26 cellular contexts compared by ENCODE assay signal in the genomic region with DNA sequence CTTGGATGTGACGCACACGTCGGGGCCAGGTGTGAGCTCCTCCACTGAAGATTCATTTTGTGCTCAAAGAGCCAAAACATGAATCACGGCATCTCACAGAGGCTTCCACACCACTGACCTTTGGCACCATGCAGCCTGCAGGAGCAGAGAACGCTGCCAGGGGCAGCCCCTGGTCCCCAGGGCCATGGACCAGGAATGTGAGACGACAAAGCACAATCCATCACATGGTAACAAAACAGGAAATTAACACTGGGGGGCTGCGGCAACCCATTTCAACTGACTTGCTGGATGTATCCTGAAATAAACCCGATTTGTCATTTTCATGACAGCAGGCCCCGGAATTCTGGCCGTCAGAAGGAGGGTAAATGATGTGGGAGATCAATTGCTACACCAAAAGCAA.
A peak's percentile ranks its signal among the peaks of the same experiment; 100 is the strongest.
DNase-seq lines count a peak whose midpoint lies in the region; ATAC-seq, FAIRE-seq and TF ChIP-seq lines count a peak whose summit lies in the region.
"Had no signal": no experiment of that assay in that cellular context is flagged by ENCODE, and none has a peak within 500 bp of the region (broad histone marks: within the 10 kb centered on the region; RNA-seq: fewer than 3 reads in every experiment).

No MANE protein-coding gene starts in this region.

- H3K9ac ChIP-seq in kidney (ENCODE audit: low read length in 2 of 2) (no peak overlapping the region), trophoblast cell (ENCODE audit: low read length) (no peak overlapping the region)
- H3K9ac ChIP-seq: BLaER1 had no signal

- no peaks in the 10 kb centered on the region for H3F3A ChIP-seq in GM23338 (replicated peaks; ENCODE audit: low read depth)

- H4K8ac ChIP-seq in trophoblast cell (ENCODE audit: low read depth, low read length) = no peak overlapping the region

- peaks cover 2 to 18% of the 10 kb centered on the region in 2 donors for H3K9me3 ChIP-seq in kidney (ENCODE audit: control insufficient read depth in 1 of 2, low read length in 2 of 2)
- no peaks in the 10 kb centered on the region for H3K9me3 ChIP-seq in trophoblast cell (ENCODE audit: insufficient read depth, low read depth, low read length)

- no peaks in the 10 kb centered on the region for H3K79me2 ChIP-seq in GM23338 (replicated peaks; ENCODE audit: insufficient read depth)
- H3K79me2 ChIP-seq in trophoblast cell (ENCODE audit: control insufficient read depth, insufficient read depth, low read length, poor library complexity) = no peaks in the 10 kb centered on the region

- no peak overlapping the region for H3K23ac ChIP-seq in trophoblast cell (ENCODE audit: low read length)

- H2BK120ac ChIP-seq in trophoblast cell (ENCODE audit: insufficient read depth, low read length, poor library complexity) = no peak overlapping the region

- H3K9me3 Mint-ChIP-seq in GM23338 (peaks cover 31% of the 10 kb centered on the region), nephron progenitor cell (peaks cover 70% of the 10 kb centered on the region)

- no peaks in the 10 kb centered on the region for H4K20me1 ChIP-seq in GM23338 (replicated peaks; ENCODE audit: insufficient read depth)
- H4K20me1 ChIP-seq: BLaER1 had no signal

- H3K4me3 ChIP-seq in GM23338 = no peak overlapping the region
- H3K4me3 ChIP-seq in kidney (ENCODE audit: low read length in 2 of 2) = no peak overlapping the region
- H3K4me3 ChIP-seq in trophoblast cell (ENCODE audit: low read depth, low read length) = no peak overlapping the region
- H3K4me3 ChIP-seq: BLaER1, GM12878, HAP-1 had no signal

- H3K4me1 Mint-ChIP-seq in GM23338 (no peaks in the 10 kb centered on the region), nephron progenitor cell (peaks cover 31% of the 10 kb centered on the region)
- H3K4me1 Mint-ChIP-seq: B cell; CD4-positive, CD25-positive, alpha-beta regulatory T cell had no signal

- no peaks in the 10 kb centered on the region for H3K79me1 ChIP-seq in trophoblast cell (ENCODE audit: low read length)

- no peak overlapping the region for H3K18ac ChIP-seq in trophoblast cell (ENCODE audit: low read length)

- H3K36me3 ChIP-seq in GM23338 (ENCODE audit: insufficient read depth) (0 out of 2 replicates have a peak, but pooled peaks cover 3% of the 10 kb centered on the region), kidney (ENCODE audit: control insufficient read depth in 1 of 2, insufficient read depth in 2 of 2, low read length in 2 of 2) (no peaks in the 10 kb centered on the region), trophoblast cell (ENCODE audit: control insufficient read depth in 1 of 2, insufficient read depth in 2 of 2, low read length in 2 of 2) (no peaks in the 10 kb centered on the region)
- H3K36me3 ChIP-seq: BLaER1, HAP-1 had no signal

- H3K27ac ChIP-seq in GM23338 (ENCODE audit: low read depth) = no peak overlapping the region
- H3K27ac ChIP-seq in kidney (ENCODE audit: low read depth in 2 of 2, low read length in 2 of 2) = no peak overlapping the region
- no peak overlapping the region for H3K27ac ChIP-seq in trophoblast cell (ENCODE audit: low read depth, low read length)
- H3K27ac ChIP-seq: 22Rv1, BLaER1, C4-2B had no signal

- no peak overlapping the region for H4K12ac ChIP-seq in trophoblast cell (ENCODE audit: low read depth, low read length)

- H3K27me3 Mint-ChIP-seq in GM23338 (ENCODE audit: insufficient read depth, low read depth, poor library complexity) (no peaks in the 10 kb centered on the region), nephron progenitor cell (ENCODE audit: low read depth, poor library complexity) (peaks cover 5% of the 10 kb centered on the region)
- H3K27me3 Mint-ChIP-seq: B cell; CD4-positive, CD25-positive, alpha-beta regulatory T cell had no signal

- H3K4ac ChIP-seq in trophoblast cell (ENCODE audit: low read depth, low read length) = no peak overlapping the region

- TF ChIP-seq CTCF in GM23338 (conservative IDR thresholded peaks at IDR 0.05; ENCODE audit: low read depth in 2 of 2) (no peak), kidney (IDR thresholded peaks at IDR 0.05; ENCODE audit: borderline replicate concordance, extremely low read depth, insufficient read depth) (no peak), nephron progenitor cell (IDR thresholded peaks at IDR 0.05) (no peak)

- H3K4me1 ChIP-seq in GM23338 (ENCODE audit: insufficient read depth) = no peaks in the 10 kb centered on the region
- no peaks in the 10 kb centered on the region for H3K4me1 ChIP-seq in kidney (ENCODE audit: control insufficient read depth in 1 of 2, insufficient read depth in 1 of 2, low read depth in 1 of 2, low read length in 2 of 2)
- no peaks in the 10 kb centered on the region for H3K4me1 ChIP-seq in trophoblast cell (ENCODE audit: control insufficient read depth in 1 of 2, insufficient read depth in 2 of 2, low read length in 2 of 2)
- H3K4me1 ChIP-seq: Caco-2, HAP-1 had no signal

- intact Hi-C loops in kidney (cut with DNase I) = no loop called here

- no peak overlapping the region for H2BK12ac ChIP-seq in trophoblast cell (ENCODE audit: low read length)

- H3K4me3 Mint-ChIP-seq in GM23338 (no peak overlapping the region), nephron progenitor cell (no peak overlapping the region)
- H3K4me3 Mint-ChIP-seq: B cell; CD4-positive, CD25-positive, alpha-beta regulatory T cell; CD8-positive, alpha-beta T cell; HFFc6 had no signal

- no peak for ATAC-seq in GM23338
- ATAC-seq in activated CD4-positive, CD25-positive, alpha-beta regulatory T cell treated with anti-CD3 and anti-CD28 coated beads, Interleukin-2, amount 50 U/mL, for 24 hours = no peak
- ATAC-seq: CD8-positive, alpha-beta T cell; GM12878 had no signal

- WGBS in trophoblast cell (ENCODE audit: extremely low coverage, insufficient coverage, insufficient read length) = no CpG with 5 or more reads among the region's 10 CpGs

- FAIRE-seq in kidney (lab: Jason Lieb, UNC) = no peak
- FAIRE-seq: A204.1, GM12878, GM18507, H54 had no signal

- no peaks in the 10 kb centered on the region for H3K9me2 ChIP-seq in GM23338 (ENCODE audit: insufficient read depth)

- no peak overlapping the region for H4K91ac ChIP-seq in trophoblast cell (ENCODE audit: low read depth, low read length)

- H3K36me3 Mint-ChIP-seq in GM23338 (ENCODE audit: low read depth) (peaks cover 15% of the 10 kb centered on the region), nephron progenitor cell (ENCODE audit: low read depth) (peaks cover 30% of the 10 kb centered on the region)
- H3K36me3 Mint-ChIP-seq: CD4-positive, CD25-positive, alpha-beta regulatory T cell; CD8-positive, alpha-beta T cell had no signal

- no peak overlapping the region for H2AK5ac ChIP-seq in trophoblast cell (ENCODE audit: low read length)

- DNase-seq in GM23338 (ENCODE audit: low spot score) (no peak), kidney (peak; percentile 81), nephron progenitor cell (peak; percentile 47), retina (peak; percentile 46), DMS53 treated with DMSO at 0.1 percent for 48 hours (lab: John Stamatoyannopoulos, UW; ENCODE audit: unreplicated experiment) (no peak), NCI-H524 (lab: John Stamatoyannopoulos, UW) (no peak), trophoblast cell (no peak)
- DNase-seq: Caco-2; CD4-positive, CD25-positive, alpha-beta regulatory T cell; CD8-positive, alpha-beta T cell; DMS153; DMS79; EL; GDM1; GOT3; HFFc6 had no signal

- H3K27ac Mint-ChIP-seq in GM23338 (no peak overlapping the region), nephron progenitor cell (peak overlapping the region; percentile 75)
- H3K27ac Mint-ChIP-seq: B cell; CD4-positive, CD25-positive, alpha-beta regulatory T cell; CD8-positive, alpha-beta T cell; HFFc6 had no signal

- no peak overlapping the region for H3K4me2 ChIP-seq in GM23338
- no peak overlapping the region for H3K4me2 ChIP-seq in trophoblast cell (ENCODE audit: low read length)
- H3K4me2 ChIP-seq: BLaER1 had no signal

- no peak overlapping the region for H3K14ac ChIP-seq in trophoblast cell (ENCODE audit: low read length)

- H2BK5ac ChIP-seq in trophoblast cell (ENCODE audit: low read depth, low read length, poor library complexity) = no peak overlapping the region

- H3K27me3 ChIP-seq in GM23338 (ENCODE audit: insufficient read depth) (no peaks in the 10 kb centered on the region), trophoblast cell (ENCODE audit: insufficient read depth, low read length) (no peaks in the 10 kb centered on the region)
- H3K27me3 ChIP-seq: BLaER1 had no signal

- H2AFZ ChIP-seq in GM23338 (peak overlapping the region; percentile 78; the same call in 1 of the 2 replicates), trophoblast cell (ENCODE audit: insufficient read depth, low read length, poor library complexity) (no peak overlapping the region)

TF ChIP-seq in GM23338, 12 proteins besides CTCF, POLR2A, EP300 and RAD21 (continues in another document):
- TF ChIP-seq CREB1 (CRISPR knock-in tag; IDR thresholded peaks at IDR 0.05; ENCODE audit: low read depth) (no peak), JUNB (IDR thresholded peaks at IDR 0.05; ENCODE audit: unreplicated experiment) (no peak), ZNF331 (CRISPR knock-in tag; IDR thresholded peaks at IDR 0.05; ENCODE audit: low read depth) (no peak), EZH2 (IDR thresholded peaks at IDR 0.05; ENCODE audit: low read depth, unreplicated experiment) (no peak), STAT1 (IDR thresholded peaks at IDR 0.05; ENCODE audit: unreplicated experiment) (no peak), NANOG (IDR thresholded peaks at IDR 0.05; ENCODE audit: borderline replicate concordance) (no peak), POLR2AphosphoS5 (IDR thresholded peaks at IDR 0.05; ENCODE audit: low read depth) (no peak), ZNF114 (CRISPR knock-in tag; IDR thresholded peaks at IDR 0.05) (no peak)
- TF ChIP-seq, protein P1, sequence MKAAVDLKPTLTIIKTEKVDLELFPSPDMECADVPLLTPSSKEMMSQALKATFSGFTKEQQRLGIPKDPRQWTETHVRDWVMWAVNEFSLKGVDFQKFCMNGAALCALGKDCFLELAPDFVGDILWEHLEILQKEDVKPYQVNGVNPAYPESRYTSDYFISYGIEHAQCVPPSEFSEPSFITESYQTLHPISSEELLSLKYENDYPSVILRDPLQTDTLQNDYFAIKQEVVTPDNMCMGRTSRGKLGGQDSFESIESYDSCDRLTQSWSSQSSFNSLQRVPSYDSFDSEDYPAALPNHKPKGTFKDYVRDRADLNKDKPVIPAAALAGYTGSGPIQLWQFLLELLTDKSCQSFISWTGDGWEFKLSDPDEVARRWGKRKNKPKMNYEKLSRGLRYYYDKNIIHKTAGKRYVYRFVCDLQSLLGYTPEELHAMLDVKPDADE (IDR thresholded peaks at IDR 0.05) = no peak

Comparison
In these comparisons a context has a peak if more than half of its experiments do, and no peak if none do; other contexts are left out.
1. DNase-seq: peak in kidney (single experiment), nephron progenitor cell (single experiment) and retina (single experiment); none in GM23338 (single experiment), DMS53 treated with DMSO at 0.1 percent for 48 hours (single experiment), NCI-H524 (0 of 2) and trophoblast cell (0 of 2).